In genomic region chr13:111860161-111860560, GRCh38 we compare ENCODE assay signal across 20 cellular contexts.
"Had no signal": no experiment of that assay in that cellular context is flagged by ENCODE, and none has a peak within 500 bp of the region (broad histone marks: within the 10 kb centered on the region; RNA-seq: fewer than 3 reads in every experiment).

No MANE protein-coding gene starts in this region.

- H3K27me3 ChIP-seq: colonic mucosa, sigmoid colon, transverse colon had no signal

- DNase-seq: cerebellar nuclear complex; colonic mucosa; dermis blood vessel endothelial cell; foreskin melanocyte; heart left ventricle; hippocampal formation; left colon; mesendoderm; naive thymus-derived CD4-positive, alpha-beta T cell; occipital lobe; psoas muscle; sigmoid colon; stimulated activated CD4-positive, alpha-beta T cell treated with anti-CD3 and anti-CD28 coated beads, Interleukin-2, amount 100 ng/mL, for 24 hours; stimulated activated CD4-positive, alpha-beta T cell treated with anti-CD3 and anti-CD28 coated beads, Interleukin-4, amount 100 ng/mL, for 4 hours; stimulated activated naive B cell treated with anti-CD40 and anti-IgM and Interleukin-4, amounts not matched to agents 10 μg/mL and 1 μg/mL and 100 μg/mL, for 72 hours; stimulated activated naive CD8-positive, alpha-beta T cell treated with anti-CD3 and anti-CD28 coated beads, Interleukin-15, amount 100 ng/mL, for 72 hours; transverse colon had no signal

- H3K27ac ChIP-seq: colonic mucosa, heart left ventricle, parathyroid adenoma, psoas muscle, sigmoid colon, skin epidermis, thoracic aorta, transverse colon had no signal

- H3K4me3 ChIP-seq: colonic mucosa, heart left ventricle, psoas muscle, sigmoid colon, skin epidermis, thoracic aorta, transverse colon had no signal

- H3K9me3 ChIP-seq: colonic mucosa, psoas muscle, thoracic aorta, transverse colon had no signal

- H3K9ac ChIP-seq: parathyroid adenoma had no signal

- H3K4me1 ChIP-seq: colonic mucosa, parathyroid adenoma, psoas muscle, sigmoid colon, transverse colon had no signal

- H3K36me3 ChIP-seq: colonic mucosa, heart left ventricle, sigmoid colon, thoracic aorta, transverse colon had no signal

- ATAC-seq: left colon; naive thymus-derived CD4-positive, alpha-beta T cell; psoas muscle; stimulated activated naive B cell treated with anti-CD40 and anti-IgM and Interleukin-4, amounts not matched to agents 10 μg/mL and 1 μg/mL and 100 μg/mL, for 72 hours; stimulated activated naive CD8-positive, alpha-beta T cell treated with anti-CD3 and anti-CD28 coated beads, Interleukin-15, amount 100 ng/mL, for 72 hours had no signal
